16 cellular contexts compared by ENCODE assay signal in genomic region chr10:59432207-59432900, GRCh38.
A peak's percentile ranks its signal among the peaks of the same experiment; 100 is the strongest.
DNase-seq lines count a peak whose midpoint lies in the region; ATAC-seq lines count a peak whose summit lies in the region.
"Had no signal": no experiment of that assay in that cellular context is flagged by ENCODE, and none has a peak within 500 bp of the region (broad histone marks: within the 10 kb centered on the region; RNA-seq: fewer than 3 reads in every experiment).

No MANE protein-coding gene starts in this region.

- H3K36me3 ChIP-seq in SK-N-MC (ENCODE audit: insufficient read depth, low read length): no peaks in the 10 kb centered on the region
- H3K36me3 ChIP-seq: ascending aorta had no signal

- peak; percentile 1 for DNase-seq in NCI-H510A treated with DMSO at 0.1 percent for 48 hours (lab: John Stamatoyannopoulos, UW)
- no peak for DNase-seq in NCI-H510A (lab: John Stamatoyannopoulos, UW)
- DNase-seq in SK-N-MC (ENCODE audit: low read depth, low spot score): peak; percentile 39
- DNase-seq in fibroblast of peridontal ligament (ENCODE audit: extremely low read depth): peak; percentile 50
- DNase-seq in stromal cell of bone marrow (ENCODE audit: low read depth): peak; percentile 40
- DNase-seq: ACHN; activated gamma-delta T cell; Caco-2; naive thymus-derived CD8-positive, alpha-beta T cell; NCI-H2107; stimulated activated CD4-positive, alpha-beta T cell treated with anti-CD3 and anti-CD28 coated beads, Interleukin-15, amount 100 ng/mL, for 24 hours; substantia nigra had no signal

- peak overlapping the region; percentile 36; the same call in 1 of the 2 replicates for H3K27ac ChIP-seq in SK-N-MC
- H3K27ac ChIP-seq: ascending aorta had no signal

- ATAC-seq in HG03460 (IDR thresholded peaks at IDR 0.05; ENCODE audit: unreplicated experiment): no peak
- no peak for ATAC-seq in HG03135 (IDR thresholded peaks at IDR 0.05; ENCODE audit: unreplicated experiment)
- no peak for ATAC-seq in GM19023 (IDR thresholded peaks at IDR 0.05; ENCODE audit: unreplicated experiment)
- ATAC-seq: naive thymus-derived CD8-positive, alpha-beta T cell had no signal

- H3K9ac ChIP-seq in SK-N-MC (ENCODE audit: insufficient read length): no peak overlapping the region

- no peak overlapping the region for H3K4me3 ChIP-seq in SK-N-MC
- H3K4me3 ChIP-seq: ascending aorta had no signal

- no peaks in the 10 kb centered on the region for H3K9me3 ChIP-seq in SK-N-MC (ENCODE audit: low read depth, low read length)
- H3K9me3 ChIP-seq: ascending aorta, Caco-2 had no signal
